ENCODE assay signal across 1 cellular context in the genomic region with DNA sequence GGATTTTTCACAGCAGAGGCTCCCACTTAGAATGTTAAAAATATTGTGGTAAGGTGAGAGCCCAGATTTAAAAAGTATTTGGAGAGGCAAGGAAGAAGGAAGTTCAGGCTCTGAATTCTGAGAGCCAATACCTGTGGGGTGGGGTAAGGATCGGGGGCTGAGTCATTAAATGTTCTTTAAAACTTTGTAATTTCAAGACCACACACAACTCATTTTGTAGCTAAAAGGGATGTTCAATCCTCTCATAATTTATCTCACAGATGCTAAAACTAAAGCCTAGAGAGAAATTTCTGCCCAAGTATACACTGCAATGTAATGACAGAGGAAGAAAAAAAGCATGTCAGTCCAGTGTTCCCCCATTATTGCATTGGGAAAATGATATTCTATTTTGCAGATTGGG.
TF ChIP-seq lines count a peak whose summit lies in the region.

No MANE protein-coding gene starts in this region.

TF ChIP-seq in H1, 55 proteins besides CTCF, POLR2A, EP300 and RAD21:
- TF ChIP-seq, protein P1, sequence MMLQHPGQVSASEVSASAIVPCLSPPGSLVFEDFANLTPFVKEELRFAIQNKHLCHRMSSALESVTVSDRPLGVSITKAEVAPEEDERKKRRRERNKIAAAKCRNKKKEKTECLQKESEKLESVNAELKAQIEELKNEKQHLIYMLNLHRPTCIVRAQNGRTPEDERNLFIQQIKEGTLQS (IDR thresholded peaks at IDR 0.05; ENCODE audit: insufficient read depth, low read depth, low read length), result no peak
- TF ChIP-seq GTF2F1 (IDR thresholded peaks at IDR 0.05; ENCODE audit: borderline replicate concordance, low read depth, low read length) (no peak), POLR2AphosphoS5 (IDR thresholded peaks at IDR 0.05; ENCODE audit: low read depth, low read length) (no peak), ZNF274 (IDR thresholded peaks at IDR 0.05; ENCODE audit: borderline replicate concordance, extremely low read depth, low read length) (no peak), BCL11A (IDR thresholded peaks at IDR 0.05; ENCODE audit: low read depth in 2 of 2, low read length in 2 of 2) (no peak), HDAC2 (IDR thresholded peaks at IDR 0.05; ENCODE audit: borderline replicate concordance in 1 of 2, low read depth in 2 of 2, low read length in 2 of 2) (no peak), HDAC6 (IDR thresholded peaks at IDR 0.05; ENCODE audit: low read depth, low read length) (no peak)
